In genomic region chr2:71672011-71672639, GRCh38 we compare ENCODE assay signal across 13 cellular contexts.
A peak's percentile ranks its signal among the peaks of the same experiment; 100 is the strongest.
DNase-seq lines count a peak whose midpoint lies in the region; ATAC-seq and TF ChIP-seq lines count a peak whose summit lies in the region.
"Had no signal": no experiment of that assay in that cellular context is flagged by ENCODE, and none has a peak within 500 bp of the region (broad histone marks: within the 10 kb centered on the region; RNA-seq: fewer than 3 reads in every experiment).

No MANE protein-coding gene starts in this region.

- intact Hi-C loops in CD4-positive, alpha-beta memory T cell (cut with micrococcal nuclease): no loop called here

- H3K36me3 Mint-ChIP-seq in T-helper 17 cell (ENCODE audit: low read depth): peaks cover 2% of the 10 kb centered on the region
- peaks cover 4% of the 10 kb centered on the region for H3K36me3 Mint-ChIP-seq in type B pancreatic cell
- no peaks in the 10 kb centered on the region for H3K36me3 Mint-ChIP-seq in CD4-positive, alpha-beta memory T cell

- no peaks in the 10 kb centered on the region for H3K36me3 ChIP-seq in CD4-positive, alpha-beta memory T cell (ENCODE audit: insufficient read depth, low read length)

- TF ChIP-seq CTCF in type B pancreatic cell (conservative IDR thresholded peaks at IDR 0.05): peak; percentile 35

- H3K4me1 Mint-ChIP-seq in T-helper 17 cell (peaks cover 2% of the 10 kb centered on the region), type B pancreatic cell (ENCODE audit: unreplicated experiment) (peaks cover 6% of the 10 kb centered on the region)
- no peaks in the 10 kb centered on the region for H3K4me1 Mint-ChIP-seq in CD4-positive, alpha-beta memory T cell

- no peak for ATAC-seq in T-helper 17 cell
- no peak for ATAC-seq in GM21381 (IDR thresholded peaks at IDR 0.05; ENCODE audit: unreplicated experiment)
- ATAC-seq in HG02588 (IDR thresholded peaks at IDR 0.05; ENCODE audit: unreplicated experiment): no peak
- ATAC-seq: effector memory CD8-positive, alpha-beta T cell had no signal

- CTCF ChIA-PET in CD4-positive, alpha-beta memory T cell (lab: Charles Lee; ENCODE audit: partially characterized antibody): no interaction called here

- no peaks in the 10 kb centered on the region for H3K4me1 ChIP-seq in CD4-positive, alpha-beta memory T cell (ENCODE audit: insufficient read depth, low read length)

- H3K27ac Mint-ChIP-seq in T-helper 17 cell (peak overlapping the region; percentile 0), type B pancreatic cell (peak overlapping the region; percentile 50)
- no peak overlapping the region for H3K27ac Mint-ChIP-seq in CD4-positive, alpha-beta memory T cell
- H3K27ac Mint-ChIP-seq: effector memory CD8-positive, alpha-beta T cell had no signal

- peak; percentile 53 for DNase-seq in activated effector memory CD4-positive, alpha-beta T cell treated with anti-CD3 and anti-CD28 coated beads, Interleukin-2, amount 50 U/mL, for 16 hours
- DNase-seq in activated effector memory CD4-positive, alpha-beta T cell treated with Interleukin-2 at 50 U/mL for 16 hours: no peak
- DNase-seq in T-helper 17 cell: no peak
- peak; percentile 70 for DNase-seq in iPS-NIHi11 (ENCODE audit: low spot score)
- peak; percentile 67 for DNase-seq in type B pancreatic cell (ENCODE audit: extremely low spot score, unreplicated experiment)
- no peak for DNase-seq in CD4-positive, alpha-beta memory T cell
- DNase-seq: AML-193; anterior cingulate cortex; effector memory CD8-positive, alpha-beta T cell; mammary epithelial cell; SHP77 treated with DMSO at 0.1 percent for 48 hours had no signal

- peaks cover 4% of the 10 kb centered on the region for H3K9me3 Mint-ChIP-seq in type B pancreatic cell
- H3K9me3 Mint-ChIP-seq in CD4-positive, alpha-beta memory T cell: no peaks in the 10 kb centered on the region
- H3K9me3 Mint-ChIP-seq: effector memory CD8-positive, alpha-beta T cell had no signal

- H3K4me3 ChIP-seq in CD4-positive, alpha-beta memory T cell (ENCODE audit: low read length in 2 of 2): no peak overlapping the region

- H3K9me3 ChIP-seq in T-helper 17 cell (ENCODE audit: control insufficient read depth, low read length, poor library complexity, severe bottlenecking): no peaks in the 10 kb centered on the region
- H3K9me3 ChIP-seq in CD4-positive, alpha-beta memory T cell (ENCODE audit: control insufficient read depth in 1 of 2, low read length in 2 of 2): no peaks in the 10 kb centered on the region

- H3K4me3 Mint-ChIP-seq in T-helper 17 cell (no peak overlapping the region), type B pancreatic cell (no peak overlapping the region)
- no peak overlapping the region for H3K4me3 Mint-ChIP-seq in CD4-positive, alpha-beta memory T cell
- H3K4me3 Mint-ChIP-seq: effector memory CD8-positive, alpha-beta T cell had no signal

- POLR2A ChIA-PET in CD4-positive, alpha-beta memory T cell (lab: Charles Lee; ENCODE audit: partially characterized antibody): no interaction called here

- H3K27me3 Mint-ChIP-seq in T-helper 17 cell: peaks cover 39% of the 10 kb centered on the region
- H3K27me3 Mint-ChIP-seq in type B pancreatic cell: peaks cover 3% of the 10 kb centered on the region
- peaks cover 2 to 4% of the 10 kb centered on the region in 2 donors for H3K27me3 Mint-ChIP-seq in CD4-positive, alpha-beta memory T cell

- no peak overlapping the region for H3K27ac ChIP-seq in CD4-positive, alpha-beta memory T cell (ENCODE audit: low read depth, low read length)

- H3K27me3 ChIP-seq in CD4-positive, alpha-beta memory T cell (ENCODE audit: insufficient read depth, low read length): no peaks in the 10 kb centered on the region

Comparison
In these comparisons a context has a peak if more than half of its experiments do, and no peak if none do; other contexts are left out.
1. DNase-seq: peak in activated effector memory CD4-positive, alpha-beta T cell treated with anti-CD3 and anti-CD28 coated beads, Interleukin-2, amount 50 U/mL, for 16 hours (single experiment), iPS-NIHi11 (single experiment) and type B pancreatic cell (single experiment); none in activated effector memory CD4-positive, alpha-beta T cell treated with Interleukin-2 at 50 U/mL for 16 hours (single experiment), T-helper 17 cell (0 of 3) and CD4-positive, alpha-beta memory T cell (0 of 5).
2. H3K27ac Mint-ChIP-seq: peak in T-helper 17 cell (single experiment) and type B pancreatic cell (single experiment); none in CD4-positive, alpha-beta memory T cell (0 of 7).